In the genomic region with DNA sequence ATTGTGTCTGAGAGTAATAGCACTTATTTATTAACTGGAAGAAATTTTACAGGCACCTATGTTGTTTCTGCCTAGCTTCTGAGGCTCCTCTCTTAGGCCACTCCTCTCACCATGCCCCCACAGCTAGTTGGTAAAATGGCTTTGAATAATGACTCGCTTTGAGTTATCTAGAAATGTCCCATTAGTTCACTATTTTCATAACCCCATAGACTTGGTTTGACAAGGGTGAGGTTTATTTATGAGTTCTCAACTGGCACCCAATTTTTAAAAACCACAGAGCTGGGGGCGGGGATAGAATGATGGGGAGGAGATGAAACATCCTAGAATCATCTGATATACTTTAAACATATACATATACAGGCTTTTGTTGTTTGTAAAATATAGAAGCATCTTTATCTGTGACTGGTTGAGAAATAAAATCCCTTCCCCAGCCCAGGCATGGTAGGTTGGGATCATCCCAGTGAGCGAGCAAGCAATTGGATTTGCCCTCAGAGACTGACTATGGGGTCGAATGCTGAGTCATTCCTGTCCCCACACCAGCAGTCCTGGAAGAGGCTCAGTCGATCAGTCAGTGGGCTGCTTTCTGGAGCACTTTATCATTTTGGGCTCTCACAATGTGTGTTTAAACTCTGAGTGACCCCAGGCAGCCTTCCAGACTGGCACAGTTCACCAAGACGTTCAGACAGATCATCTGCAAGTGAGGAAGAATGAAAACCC, we compare ENCODE assay signal across 10 cellular contexts.
DNase-seq lines count a peak whose midpoint lies in the region; ATAC-seq and TF ChIP-seq lines count a peak whose summit lies in the region.
"Had no signal": no experiment of that assay in that cellular context is flagged by ENCODE, and none has a peak within 500 bp of the region (broad histone marks: within the 10 kb centered on the region; RNA-seq: fewer than 3 reads in every experiment).

No MANE protein-coding gene starts in this region.

- H3K4me1 Mint-ChIP-seq in endothelial cell (ENCODE audit: unreplicated experiment): peaks cover 61% of the 10 kb centered on the region

- no peak for TF ChIP-seq POLR2A in upper lobe of left lung (IDR thresholded peaks at IDR 0.05)

- no peak overlapping the region for H3K9ac ChIP-seq in skeletal muscle satellite cell (ENCODE audit: low read depth, low read length)

- TF ChIP-seq EP300 in upper lobe of left lung (IDR thresholded peaks at IDR 0.05): no peak

- H3K9me3 Mint-ChIP-seq in endothelial cell (ENCODE audit: unreplicated experiment): no peaks in the 10 kb centered on the region

- peak overlapping the region; percentile 27 for H3K4me3 Mint-ChIP-seq in endothelial cell (ENCODE audit: unreplicated experiment)

- TF ChIP-seq CTCF in endothelial cell (IDR thresholded peaks at IDR 0.05; ENCODE audit: unreplicated experiment) (no peak), upper lobe of left lung (IDR thresholded peaks at IDR 0.05) (no peak)

- DNase-seq in ELR (ENCODE audit: low read depth) (peak; percentile 36), MV-4-11 (lab: John Stamatoyannopoulos, UW) (peak; percentile 54), endothelial cell (ENCODE audit: low spot score) (no peak), mesenteric fat pad (ENCODE audit: low spot score) (no peak), upper lobe of left lung (no peak), SIG-M5 treated with dmso at 0.1 percent for 504 hours (lab: John Stamatoyannopoulos, UW; ENCODE audit: unreplicated experiment) (no peak)
- DNase-seq: activated gamma-delta T cell treated with Interleukin-2 at 50 U/mL for 16 hours, NCI-H1048 had no signal

- peak overlapping the region; percentile 61 for H3K4me2 ChIP-seq in skeletal muscle satellite cell (ENCODE audit: low read length)

- no peaks in the 10 kb centered on the region for H3K36me3 Mint-ChIP-seq in endothelial cell (ENCODE audit: low read depth, unreplicated experiment)

- ATAC-seq in upper lobe of left lung (ENCODE audit: low FRiP score in 2 of 2): no peak
- ATAC-seq in GM19395 (IDR thresholded peaks at IDR 0.05; ENCODE audit: unreplicated experiment): no peak

- H3K36me3 ChIP-seq in skeletal muscle satellite cell (ENCODE audit: insufficient read depth, low read length) (peaks cover 3% of the 10 kb centered on the region), upper lobe of left lung (no peaks in the 10 kb centered on the region)

- 44 to 46% methylated on average over 5 to 6 of the region's 6 CpGs for WGBS in upper lobe of left lung, 2 donors

- H3K9me3 ChIP-seq in skeletal muscle satellite cell (replicated peaks; ENCODE audit: low read length): no peaks in the 10 kb centered on the region
- H3K9me3 ChIP-seq in upper lobe of left lung: no peaks in the 10 kb centered on the region

- H3K27ac ChIP-seq in upper lobe of left lung: peak overlapping the region in 1 of 4 donors; percentile 6

- H3K27ac Mint-ChIP-seq in endothelial cell (ENCODE audit: unreplicated experiment): peak overlapping the region; percentile 19

- peaks cover 37% of the 10 kb centered on the region for H3K4me1 ChIP-seq in skeletal muscle satellite cell (ENCODE audit: control insufficient read depth, insufficient read depth, low read length)
- peaks cover 6 to 19% (median 9%) of the 10 kb centered on the region in 4 donors for H3K4me1 ChIP-seq in upper lobe of left lung

- H3K4me3 ChIP-seq in skeletal muscle satellite cell (ENCODE audit: low read length): peak overlapping the region; percentile 29
- no peak overlapping the region for H3K4me3 ChIP-seq in upper lobe of left lung

- H3K27me3 Mint-ChIP-seq in endothelial cell (ENCODE audit: unreplicated experiment): peaks cover 1% of the 10 kb centered on the region

- H3K27me3 ChIP-seq in skeletal muscle satellite cell (ENCODE audit: control insufficient read depth, insufficient read depth, low read length) (no peaks in the 10 kb centered on the region), upper lobe of left lung (no peaks in the 10 kb centered on the region)

Comparison
In these comparisons a context has a peak if more than half of its experiments do, and no peak if none do; other contexts are left out.
1. DNase-seq: peak in ELR (single experiment) and MV-4-11 (single experiment); none in endothelial cell (single experiment), mesenteric fat pad (single experiment), upper lobe of left lung (0 of 2) and SIG-M5 treated with dmso at 0.1 percent for 504 hours (single experiment).